17 cellular contexts compared by ENCODE assay signal in genomic region chr5:177602458-177602830, GRCh38. TPM values are rescaled to one million over a fixed set of nuclear protein-coding genes. Genes with fewer than 3 reads are reported as not detected.
DNase-seq lines count a peak whose midpoint lies in the region; ATAC-seq and TF ChIP-seq lines count a peak whose summit lies in the region.
"Had no signal": no experiment of that assay in that cellular context is flagged by ENCODE, and none has a peak within 500 bp of the region (broad histone marks: within the 10 kb centered on the region; RNA-seq: fewer than 3 reads in every experiment).

No MANE protein-coding gene starts in this region.

- no peak overlapping the region for H3K4me3 Mint-ChIP-seq in activated naive CD4-positive, alpha-beta T cell treated with anti-CD3 and anti-CD28 coated beads, Interleukin-2, amount 50 U/mL, for 24 hours
- no peak overlapping the region for H3K4me3 Mint-ChIP-seq in activated naive CD4-positive, alpha-beta T cell treated with anti-CD3 and anti-CD28 coated beads, Interleukin-2, amount 10 ng/mL, durations not matched to agents 7 days and 5 days
- H3K4me3 Mint-ChIP-seq: H9 had no signal

- peaks cover 21% of the 10 kb centered on the region for H3K79me1 ChIP-seq in mesenchymal stem cell (replicated peaks; ENCODE audit: low read length, poor library complexity, severe bottlenecking)

- WGBS in adrenal gland, 4 donors: 60 to 63% (median 60%) methylated on average over 4 of the region's 4 CpGs
- 96% methylated on average over 4 of the region's 4 CpGs for WGBS in mesenchymal stem cell

- TF ChIP-seq POLR2A in adrenal gland (IDR thresholded peaks at IDR 0.05): no peak

- H2BK120ac ChIP-seq in mesenchymal stem cell (ENCODE audit: low read depth, low read length): no peak overlapping the region

- H2AFZ ChIP-seq in mesenchymal stem cell (ENCODE audit: low read depth, low read length) (no peak overlapping the region), parathyroid adenoma (no peak overlapping the region)

- H3K27ac Mint-ChIP-seq in activated naive CD4-positive, alpha-beta T cell treated with anti-CD3 and anti-CD28 coated beads, Interleukin-2, amount 50 U/mL, for 24 hours: peak overlapping the region; percentile 69
- H3K27ac Mint-ChIP-seq in activated naive CD4-positive, alpha-beta T cell treated with anti-CD3 and anti-CD28 coated beads, Interleukin-2, amount 10 ng/mL, durations not matched to agents 7 days and 5 days: no peak overlapping the region
- H3K27ac Mint-ChIP-seq: H9 had no signal

- H3K4me1 Mint-ChIP-seq in activated naive CD4-positive, alpha-beta T cell treated with anti-CD3 and anti-CD28 coated beads, Interleukin-2, amount 50 U/mL, for 24 hours: peaks cover 54% of the 10 kb centered on the region
- H3K4me1 Mint-ChIP-seq in activated naive CD4-positive, alpha-beta T cell treated with anti-CD3 and anti-CD28 coated beads, Interleukin-2, amount 10 ng/mL, durations not matched to agents 7 days and 5 days: peaks cover 37% of the 10 kb centered on the region

- H3K27me3 Mint-ChIP-seq in activated naive CD4-positive, alpha-beta T cell treated with anti-CD3 and anti-CD28 coated beads, Interleukin-2, amount 50 U/mL, for 24 hours: no peaks in the 10 kb centered on the region
- H3K27me3 Mint-ChIP-seq in activated naive CD4-positive, alpha-beta T cell treated with anti-CD3 and anti-CD28 coated beads, Interleukin-2, amount 10 ng/mL, durations not matched to agents 7 days and 5 days: no peaks in the 10 kb centered on the region
- H3K27me3 Mint-ChIP-seq: B cell; CD8-positive, alpha-beta memory T cell had no signal

- H3K4me2 ChIP-seq in mesenchymal stem cell (ENCODE audit: low read length, poor library complexity, severe bottlenecking) (no peak overlapping the region), parathyroid adenoma (ENCODE audit: low read length) (peak overlapping the region; percentile 59)

- ATAC-seq in mucosa of descending colon: no peak

- no peak overlapping the region for H3K23ac ChIP-seq in mesenchymal stem cell (ENCODE audit: low read length in 2 of 2)

- CTCF ChIA-PET in activated naive CD4-positive, alpha-beta T cell treated with anti-CD3 and anti-CD28 coated beads, Interleukin-2, amount 10 ng/mL, durations not matched to agents 7 days and 5 days (lab: Charles Lee): interaction anchor here (1.2 kb wide), 1 partner anchor 9 kb away, joined by 4 read pairs; no protein-coding TSS in a partner anchor

- H3K79me2 ChIP-seq in parathyroid adenoma: peaks cover 5% of the 10 kb centered on the region

- H3K18ac ChIP-seq in mesenchymal stem cell (ENCODE audit: low read depth in 1 of 2, low read length in 2 of 2): no peak overlapping the region

- H3K14ac ChIP-seq in mesenchymal stem cell (ENCODE audit: low read length in 2 of 2): no peak overlapping the region

- H3K4me1 ChIP-seq in adrenal gland (replicated peaks in 1 of 2) (peaks cover 26 to 30% of the 10 kb centered on the region in 2 donors), mesenchymal stem cell (ENCODE audit: control insufficient read depth, insufficient read depth, low read depth, low read length) (peaks cover 16% of the 10 kb centered on the region), parathyroid adenoma (peaks cover 21% of the 10 kb centered on the region), BE2C (no peaks in the 10 kb centered on the region), mucosa of descending colon (ENCODE audit: low read depth) (peaks cover 22% of the 10 kb centered on the region)

- no peak overlapping the region for H2AK5ac ChIP-seq in mesenchymal stem cell (ENCODE audit: low read length, severe bottlenecking)

- intact Hi-C loops in adrenal gland (cut with DNase I): no loop called here
- intact Hi-C loops in mucosa of descending colon (cut with DNase I, micrococcal nuclease): no loop called here

- DNase-seq in activated naive CD4-positive, alpha-beta T cell treated with anti-CD3 and anti-CD28 coated beads, Interleukin-2, amount 10 ng/mL, durations not matched to agents 7 days and 5 days: no peak
- DNase-seq in adrenal gland (peak in 2 of 7 donors; percentile 19 to 32), mesenchymal stem cell (no peak), BE2C (no peak), caudate nucleus (lab: John Stamatoyannopoulos, UW) (no peak), mucosa of descending colon (no peak)
- DNase-seq: CD8-positive, alpha-beta memory T cell; H9; IMR-90; Karpas-422; NCI-H1436; NCI-H2029; NCI-H345; NCI-H524 treated with DMSO at 0.1 percent for 48 hours had no signal

- no peaks in the 10 kb centered on the region for H3K27me3 ChIP-seq in adrenal gland
- no peaks in the 10 kb centered on the region for H3K27me3 ChIP-seq in mesenchymal stem cell (ENCODE audit: control insufficient read depth in 1 of 2, insufficient read depth in 1 of 2, low read length in 2 of 2)
- H3K27me3 ChIP-seq in parathyroid adenoma (ENCODE audit: control insufficient read depth, insufficient read depth, low read length): no peaks in the 10 kb centered on the region
- no peaks in the 10 kb centered on the region for H3K27me3 ChIP-seq in BE2C

- H4K91ac ChIP-seq in mesenchymal stem cell (ENCODE audit: low read length): no peak overlapping the region

- TF ChIP-seq CTCF in adrenal gland (IDR thresholded peaks at IDR 0.05) (no peak), parathyroid adenoma (IDR thresholded peaks at IDR 0.05) (no peak), BE2C (IDR thresholded peaks at IDR 0.05; ENCODE audit: low read depth, low read length) (no peak), mucosa of descending colon (IDR thresholded peaks at IDR 0.05) (no peak)

- no peak overlapping the region for H2BK12ac ChIP-seq in mesenchymal stem cell (ENCODE audit: low read length in 2 of 2)

- H3K36me3 Mint-ChIP-seq in activated naive CD4-positive, alpha-beta T cell treated with anti-CD3 and anti-CD28 coated beads, Interleukin-2, amount 50 U/mL, for 24 hours: no peaks in the 10 kb centered on the region
- no peaks in the 10 kb centered on the region for H3K36me3 Mint-ChIP-seq in activated naive CD4-positive, alpha-beta T cell treated with anti-CD3 and anti-CD28 coated beads, Interleukin-2, amount 10 ng/mL, durations not matched to agents 7 days and 5 days

- H3K9ac ChIP-seq in mesenchymal stem cell (ENCODE audit: low read length): peak overlapping the region; percentile 95
- H3K9ac ChIP-seq in parathyroid adenoma: no peak overlapping the region

- H3K9me3 Mint-ChIP-seq in activated naive CD4-positive, alpha-beta T cell treated with anti-CD3 and anti-CD28 coated beads, Interleukin-2, amount 50 U/mL, for 24 hours: no peaks in the 10 kb centered on the region
- H3K9me3 Mint-ChIP-seq in activated naive CD4-positive, alpha-beta T cell treated with anti-CD3 and anti-CD28 coated beads, Interleukin-2, amount 10 ng/mL, durations not matched to agents 7 days and 5 days: no peaks in the 10 kb centered on the region
- H3K9me3 Mint-ChIP-seq: CD8-positive, alpha-beta memory T cell; H9 had no signal

- H3K27ac ChIP-seq in adrenal gland: peak overlapping the region in 3 of 5 donors; percentile 3 to 81 (median 65)
- no peak overlapping the region for H3K27ac ChIP-seq in mesenchymal stem cell (ENCODE audit: low read length, poor library complexity, severe bottlenecking)
- peak overlapping the region; percentile 74 for H3K27ac ChIP-seq in parathyroid adenoma
- no peak overlapping the region for H3K27ac ChIP-seq in caudate nucleus (ENCODE audit: low read depth, low read length)

- H3K36me3 ChIP-seq in adrenal gland (replicated peaks in 1 of 2) (no peaks in the 10 kb centered on the region), mesenchymal stem cell (ENCODE audit: control insufficient read depth in 1 of 2, insufficient read depth in 2 of 2, low read depth in 1 of 2, low read length in 2 of 2) (peaks cover 16 to 40% of the 10 kb centered on the region in 2 experiments), parathyroid adenoma (ENCODE audit: control insufficient read depth, insufficient read depth, low read length) (no peaks in the 10 kb centered on the region), BE2C (no peaks in the 10 kb centered on the region), mucosa of descending colon (ENCODE audit: low read depth) (no peaks in the 10 kb centered on the region)

- H4K8ac ChIP-seq in mesenchymal stem cell (ENCODE audit: low read length): no peak overlapping the region

- no peaks in the 10 kb centered on the region for H3K9me3 ChIP-seq in adrenal gland (replicated peaks in 1 of 3)
- no peaks in the 10 kb centered on the region for H3K9me3 ChIP-seq in mesenchymal stem cell (ENCODE audit: control insufficient read depth, low read length)
- H3K9me3 ChIP-seq in parathyroid adenoma (ENCODE audit: control insufficient read depth, low read length): no peaks in the 10 kb centered on the region
- no peaks in the 10 kb centered on the region for H3K9me3 ChIP-seq in BE2C
- no peaks in the 10 kb centered on the region for H3K9me3 ChIP-seq in mucosa of descending colon

- H3K4ac ChIP-seq in mesenchymal stem cell (ENCODE audit: low read depth in 1 of 2, low read length in 2 of 2): no peak overlapping the region

- no peak overlapping the region for H2BK15ac ChIP-seq in mesenchymal stem cell (ENCODE audit: low read depth, poor library complexity, severe bottlenecking)

- H3K4me3 ChIP-seq in adrenal gland (no peak overlapping the region), mesenchymal stem cell (ENCODE audit: insufficient read depth in 1 of 2, low read depth in 1 of 2, low read length in 2 of 2) (no peak overlapping the region), parathyroid adenoma (ENCODE audit: low read depth, low read length) (peak overlapping the region; percentile 38), BE2C (ENCODE audit: low read depth, low read length) (no peak overlapping the region), mucosa of descending colon (no peak overlapping the region)

- H2BK5ac ChIP-seq in mesenchymal stem cell (ENCODE audit: low read depth, low read length, poor library complexity, severe bottlenecking): no peak overlapping the region

RNA-seq across cellular contexts. Expression of gene B4GALT7, which starts 2.5 kb away (rescaled TPM):
- total RNA-seq in adrenal gland (10 to 100 TPM; 30.0 to 77.6 (median 43.8) TPM), mucosa of descending colon (10 to 100 TPM; 19.3 to 21.5 (median 19.4) TPM)
- 100 to 1,000 TPM in 1 of 3 donors, 10 to 100 TPM in 2; 22.7 to 131 (median 55.1) TPM for polyA plus RNA-seq in adrenal gland
- 33.5 TPM for polyA plus RNA-seq in mesenchymal stem cell (2013, experiment 1 of 2)
- polyA plus RNA-seq in mesenchymal stem cell (2013, experiment 2 of 2): 35.4 TPM
- 38.7 TPM for polyA plus RNA-seq in BE2C (2012; ENCODE audit: insufficient read depth, insufficient read length, low read depth)

RNA-seq across cellular contexts. Expression of gene TMED9, which starts 10.4 kb away (rescaled TPM):
- total RNA-seq in adrenal gland: 100 to 1,000 TPM in 7 of 8 donors, 10 to 100 TPM in 1; 67.6 to 265 (median 144) TPM
- polyA plus RNA-seq in adrenal gland: 100 to 1,000 TPM; 105 to 125 (median 113) TPM
- polyA plus RNA-seq in mesenchymal stem cell (2013, experiment 1 of 2): 290 TPM
- polyA plus RNA-seq in mesenchymal stem cell (2013, experiment 2 of 2): 292 TPM
- polyA plus RNA-seq in BE2C (2012; ENCODE audit: insufficient read depth, insufficient read length, low read depth): 482 TPM
- 100 to 1,000 TPM; 105 to 195 (median 126) TPM for total RNA-seq in mucosa of descending colon

RNA-seq across cellular contexts. Expression of gene FAM193B, which starts 48.1 kb away (rescaled TPM):
- total RNA-seq in adrenal gland (100 to 1,000 TPM in 1 of 8 donors, 10 to 100 TPM in 7; 22.0 to 104 (median 44.0) TPM), mucosa of descending colon (10 to 100 TPM; 57.7 to 83.9 (median 75.2) TPM)
- polyA plus RNA-seq in adrenal gland: 100 to 1,000 TPM in 2 of 3 donors, 10 to 100 TPM in 1; 18.4 to 851 (median 249) TPM
- 23.6 TPM for polyA plus RNA-seq in mesenchymal stem cell (2013, experiment 1 of 2)
- 21.0 TPM for polyA plus RNA-seq in mesenchymal stem cell (2013, experiment 2 of 2)
- 261 TPM for polyA plus RNA-seq in BE2C (2012; ENCODE audit: insufficient read depth, insufficient read length, low read depth)

Comparison
In these comparisons a context has a peak if more than half of its experiments do, and no peak if none do; other contexts are left out.
1. H3K27ac ChIP-seq: peak in adrenal gland (3 of 5) and parathyroid adenoma (single experiment); none in mesenchymal stem cell (single experiment) and caudate nucleus (single experiment).